7 cellular contexts compared by ENCODE assay signal in the genomic region with DNA sequence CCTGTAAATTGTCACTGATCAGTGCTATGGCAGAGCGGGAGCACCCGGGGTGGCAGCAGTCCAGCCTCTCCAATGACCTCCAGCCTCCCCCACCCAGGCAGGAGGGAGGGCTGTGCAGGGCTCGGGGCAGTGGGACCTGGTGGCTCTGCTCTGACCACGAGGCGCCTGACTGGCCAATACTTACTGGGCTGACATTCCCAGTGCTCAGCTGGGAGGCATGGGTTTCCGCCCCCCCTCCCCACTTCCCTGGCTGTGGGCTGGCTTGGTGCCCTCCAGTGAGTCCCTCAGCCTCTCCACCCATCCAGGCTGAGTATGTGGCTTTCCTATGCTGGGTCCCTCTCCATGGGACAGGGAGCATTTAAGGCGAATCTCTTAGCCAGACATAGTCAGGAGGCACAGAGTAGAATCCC. TPM values are rescaled to one million over a fixed set of nuclear protein-coding genes. Genes with fewer than 3 reads are reported as not detected.
DNase-seq lines count a peak whose midpoint lies in the region; ATAC-seq and TF ChIP-seq lines count a peak whose summit lies in the region.

No MANE protein-coding gene starts in this region.

- H3K27me3 ChIP-seq in iPS-18a (ENCODE audit: control insufficient read depth, insufficient read depth, low read length) = peaks cover 39% of the 10 kb centered on the region
- H3K27me3 ChIP-seq in spleen (replicated peaks in 1 of 7) = peaks cover 0 to 17% (median 0%) of the 10 kb centered on the region in 7 donors

- H3K9ac ChIP-seq in iPS-18a (ENCODE audit: low read length) = no peak overlapping the region

- no peaks in the 10 kb centered on the region for H3K9me3 ChIP-seq in iPS-18a (ENCODE audit: control insufficient read depth, low read depth, low read length)
- no peaks in the 10 kb centered on the region for H3K9me3 ChIP-seq in spleen

- no peak for ATAC-seq in GM21825 (IDR thresholded peaks at IDR 0.05; ENCODE audit: unreplicated experiment)

- H3K4me1 ChIP-seq in iPS-18a (ENCODE audit: control insufficient read depth, low read depth, low read length) (peaks cover 46% of the 10 kb centered on the region), spleen (peaks cover 49 to 90% (median 86%) of the 10 kb centered on the region in 6 donors)

- TF ChIP-seq CTCF in spleen (IDR thresholded peaks at IDR 0.05 in 8 of 11, conservative IDR thresholded peaks at IDR 0.05 in 3 of 11) = no peak

- intact Hi-C loops in spleen (cut with DNase I; ENCODE audit: low total_unique reads) = no loop called here

- peaks cover 12% of the 10 kb centered on the region for H3K36me3 ChIP-seq in iPS-18a (ENCODE audit: control insufficient read depth, low read depth, low read length)
- peaks cover 0 to 35% (median 25%) of the 10 kb centered on the region in 6 donors for H3K36me3 ChIP-seq in spleen

- no peak for TF ChIP-seq POLR2A in spleen (IDR thresholded peaks at IDR 0.05)

- H3K27ac ChIP-seq in iPS-18a (ENCODE audit: low read length) = no peak overlapping the region
- H3K27ac ChIP-seq in spleen = peak overlapping the region; percentile 35 to 98 (median 96)

- peak; percentile 55 for DNase-seq in LHCN-M2 (ENCODE audit: low read depth)
- peak; percentile 93 for DNase-seq in astrocyte of the hippocampus (ENCODE audit: low read depth, low spot score)
- no peak for DNase-seq in spleen
- DNase-seq in GOT3 (lab: John Stamatoyannopoulos, UW) = no peak
- no peak for DNase-seq in activated CD4-positive, CD25-positive, alpha-beta regulatory T cell (lab: John Stamatoyannopoulos, UW)

- H3K4me3 ChIP-seq in iPS-18a (ENCODE audit: low read length) (peak overlapping the region; percentile 10), spleen (peak overlapping the region; percentile 58 to 98 (median 89))

- 33 to 78% (median 60%) methylated on average over 6 to 7 of the region's 7 CpGs for WGBS in spleen, 5 donors

RNA-seq across cellular contexts. Expression of gene SOCS3, which starts 2.7 kb away (rescaled TPM):
- total RNA-seq in LHCN-M2 (2014; rRNA removed) (29.3 and 32.8 TPM in 2 replicates), spleen (100 to 1,000 TPM in 4 of 7 donors, 10 to 100 TPM in 3; 21.4 to 164 (median 103) TPM)
- 7.4 TPM for polyA plus RNA-seq in LHCN-M2 (2012)
- 10 to 100 TPM; 10.7 to 22.2 (median 12.2) TPM for polyA plus RNA-seq in spleen

RNA-seq across cellular contexts. Expression of gene PGS1, which starts 21.3 kb away (rescaled TPM):
- total RNA-seq in LHCN-M2 (2014; rRNA removed) = 31.9 and 35.0 TPM in 2 replicates
- polyA plus RNA-seq in LHCN-M2 (2012) = 16.3 TPM
- 100 to 1,000 TPM in 6 of 7 donors, 10 to 100 TPM in 1; 60.1 to 217 (median 112) TPM for total RNA-seq in spleen
- 10 to 100 TPM; 20.0 to 34.7 (median 20.5) TPM for polyA plus RNA-seq in spleen

Comparison
In these comparisons a context has a peak if more than half of its experiments do, and no peak if none do; other contexts are left out.
1. DNase-seq: peak in LHCN-M2 (single experiment) and astrocyte of the hippocampus (single experiment); none in spleen (single experiment), GOT3 (single experiment) and activated CD4-positive, CD25-positive, alpha-beta regulatory T cell (0 of 4).